In genomic region chr10:102535481-102536147, GRCh38 we compare ENCODE assay signal across 31 cellular contexts.
"Had no signal": no experiment of that assay in that cellular context is flagged by ENCODE, and none has a peak within 500 bp of the region (broad histone marks: within the 10 kb centered on the region; RNA-seq: fewer than 3 reads in every experiment).

No MANE protein-coding gene starts in this region.

- H3K36me3 Mint-ChIP-seq: activated CD4-positive, alpha-beta memory T cell treated with anti-CD3 and anti-CD28 coated beads for 36 hours; activated CD8-positive, alpha-beta memory T cell treated with anti-CD3 and anti-CD28 coated beads, Interleukin-2, amount 10 ng/mL, durations not matched to agents 7 days and 5 days had no signal

- H3K4me3 Mint-ChIP-seq: activated CD4-positive, alpha-beta memory T cell treated with anti-CD3 and anti-CD28 coated beads for 36 hours; activated CD4-positive, alpha-beta T cell treated with anti-CD3 and anti-CD28 coated beads for 36 hours; activated CD4-positive, alpha-beta T cell treated with anti-CD3 and anti-CD28 coated beads, Interleukin-2, amount 10 ng/mL, durations not matched to agents 24 days and 14 days; activated CD8-positive, alpha-beta memory T cell treated with anti-CD3 and anti-CD28 coated beads, Interleukin-2, amount 10 ng/mL, durations not matched to agents 7 days and 5 days; activated CD8-positive, alpha-beta T cell treated with anti-CD3 and anti-CD28 coated beads, Interleukin-2, amount 10 ng/mL, durations not matched to agents 7 days and 5 days; activated naive CD8-positive, alpha-beta T cell; activated T-helper 1 cell treated with anti-CD3 and anti-CD28 coated beads, Interleukin-12 subunit alpha, Interleukin-12 subunit beta, Interleukin-2, Interleukin-4 antibody, amounts not matched to agents 30 ng/mL and 10 ng/mL and 1 ng/mL, durations not matched to agents 14 hours and 24 hours and 36 hours; brain; endodermal cell had no signal

- ATAC-seq: activated CD4-positive, alpha-beta T cell treated with anti-CD3 and anti-CD28 coated beads for 36 hours; activated CD8-positive, alpha-beta memory T cell treated with anti-CD3 and anti-CD28 coated beads, Interleukin-2, amount 10 ng/mL, durations not matched to agents 7 days and 5 days; activated CD8-positive, alpha-beta T cell treated with anti-CD3 and anti-CD28 coated beads, Interleukin-2, amount 10 ng/mL, durations not matched to agents 7 days and 5 days; esophagus mucosa; heart left ventricle had no signal

- H3K27ac ChIP-seq: ascending aorta, breast epithelium, cardiac muscle cell, dorsolateral prefrontal cortex, heart left ventricle had no signal

- H3K27me3 ChIP-seq: ascending aorta, breast epithelium, cardiac muscle cell, dorsolateral prefrontal cortex, heart left ventricle had no signal

- H3K4me1 ChIP-seq: ascending aorta, breast epithelium had no signal

- H3K27ac Mint-ChIP-seq: activated CD4-positive, alpha-beta memory T cell treated with anti-CD3 and anti-CD28 coated beads for 36 hours; activated CD4-positive, alpha-beta T cell treated with anti-CD3 and anti-CD28 coated beads for 36 hours; activated CD4-positive, alpha-beta T cell treated with anti-CD3 and anti-CD28 coated beads, Interleukin-2, amount 10 ng/mL, durations not matched to agents 24 days and 14 days; activated CD8-positive, alpha-beta memory T cell treated with anti-CD3 and anti-CD28 coated beads, Interleukin-2, amount 10 ng/mL, durations not matched to agents 7 days and 5 days; activated CD8-positive, alpha-beta T cell treated with anti-CD3 and anti-CD28 coated beads, Interleukin-2, amount 10 ng/mL, durations not matched to agents 7 days and 5 days; activated naive CD8-positive, alpha-beta T cell; activated T-helper 1 cell treated with anti-CD3 and anti-CD28 coated beads, Interleukin-12 subunit alpha, Interleukin-12 subunit beta, Interleukin-2, Interleukin-4 antibody, amounts not matched to agents 30 ng/mL and 10 ng/mL and 1 ng/mL, durations not matched to agents 14 hours and 24 hours and 36 hours; activated T-helper 2 cell treated with anti-CD3 and anti-CD28 coated beads, Interferon-gamma antibody, Interleukin-2, Interleukin-4, amounts not matched to agents 10 μg/mL and 5 μg/mL and 100 μg/mL, durations not matched to agents 14 hours and 24 hours and 36 hours; brain; endodermal cell had no signal

- H3K4me3 ChIP-seq: ascending aorta, breast epithelium, cardiac muscle cell, dorsolateral prefrontal cortex, heart left ventricle had no signal

- H3K27me3 Mint-ChIP-seq: activated CD4-positive, alpha-beta memory T cell treated with anti-CD3 and anti-CD28 coated beads for 36 hours; activated CD4-positive, alpha-beta T cell treated with anti-CD3 and anti-CD28 coated beads for 36 hours; activated CD4-positive, alpha-beta T cell treated with anti-CD3 and anti-CD28 coated beads, Interleukin-2, amount 10 ng/mL, durations not matched to agents 24 days and 14 days; activated CD8-positive, alpha-beta memory T cell treated with anti-CD3 and anti-CD28 coated beads, Interleukin-2, amount 10 ng/mL, durations not matched to agents 7 days and 5 days; activated naive CD8-positive, alpha-beta T cell; brain had no signal

- DNase-seq: activated CD4-positive, alpha-beta memory T cell treated with anti-CD3 and anti-CD28 coated beads for 36 hours; activated CD4-positive, alpha-beta T cell treated with anti-CD3 and anti-CD28 coated beads for 36 hours; activated CD4-positive, alpha-beta T cell treated with anti-CD3 and anti-CD28 coated beads, Interleukin-2, amount 10 ng/mL, durations not matched to agents 24 days and 14 days; activated CD4-positive, CD25-positive, alpha-beta regulatory T cell; activated CD4-positive, CD25-positive, alpha-beta regulatory T cell treated with anti-CD3 and anti-CD28 coated beads, Interleukin-2, amount 50 U/mL, for 72 hours; activated CD8-positive, alpha-beta memory T cell treated with anti-CD3 and anti-CD28 coated beads, Interleukin-2, amount 10 ng/mL, durations not matched to agents 7 days and 5 days; activated CD8-positive, alpha-beta memory T cell treated with anti-CD3 and anti-CD28 coated beads, Interleukin-2, amount 50 U/mL, for 4 hours; activated CD8-positive, alpha-beta T cell treated with anti-CD3 and anti-CD28 coated beads, Interleukin-2, amount 10 ng/mL, durations not matched to agents 7 days and 5 days; activated gamma-delta T cell treated with Interleukin-2 at 50 U/mL for 16 hours; activated naive CD4-positive, alpha-beta T cell treated with anti-CD3 and anti-CD28 coated beads, Interleukin-2, amount 50 U/mL, for 16 hours; activated naive CD4-positive, alpha-beta T cell treated with Interleukin-2 at 50 U/mL for 16 hours; activated T-cell treated with anti-CD3 and anti-CD28 coated beads, Interleukin-2, amount 50 U/mL, for 1 hour; activated T-cell treated with anti-CD3 and anti-CD28 coated beads, Interleukin-2, amount 50 U/mL, for 48 hours; central memory CD4-positive, alpha-beta T cell; dorsolateral prefrontal cortex; effector memory CD4-positive, alpha-beta T cell; endodermal cell; foreskin fibroblast; glutamatergic neuron; heart left ventricle; T-helper 2 cell had no signal

- FAIRE-seq: colon, frontal cortex had no signal

- H3K9me3 Mint-ChIP-seq: activated CD4-positive, alpha-beta memory T cell treated with anti-CD3 and anti-CD28 coated beads for 36 hours; activated CD4-positive, alpha-beta T cell treated with anti-CD3 and anti-CD28 coated beads, Interleukin-2, amount 10 ng/mL, durations not matched to agents 24 days and 14 days; activated T-helper 1 cell treated with anti-CD3 and anti-CD28 coated beads, Interleukin-12 subunit alpha, Interleukin-12 subunit beta, Interleukin-2, Interleukin-4 antibody, amounts not matched to agents 30 ng/mL and 10 ng/mL and 1 ng/mL, durations not matched to agents 14 hours and 24 hours and 36 hours; activated T-helper 2 cell treated with anti-CD3 and anti-CD28 coated beads, Interferon-gamma antibody, Interleukin-2, Interleukin-4, amounts not matched to agents 10 μg/mL and 5 μg/mL and 100 μg/mL, durations not matched to agents 14 hours and 24 hours and 36 hours; brain; endodermal cell had no signal

- H3K9me3 ChIP-seq: ascending aorta, breast epithelium, heart left ventricle had no signal

- H3K4me1 Mint-ChIP-seq: brain had no signal

- H3K36me3 ChIP-seq: breast epithelium, cardiac muscle cell, heart left ventricle had no signal
